ENCODE assay signal across 1 cellular context in genomic region chr16:68590201-68590994, GRCh38.
A peak's percentile ranks its signal among the peaks of the same experiment; 100 is the strongest.
TF ChIP-seq lines count a peak whose summit lies in the region.

No MANE protein-coding gene starts in this region.

TF ChIP-seq in HepG2, 621 proteins besides CTCF, POLR2A, EP300 and RAD21 (continued from another document and continues in another):
- TF ChIP-seq ATF6 (CRISPR knock-in tag; conservative IDR thresholded peaks at IDR 0.05) (no peak), ETV5 (CRISPR knock-in tag; IDR thresholded peaks at IDR 0.05; ENCODE audit: borderline replicate concordance) (no peak), ZNF136 (CRISPR knock-in tag; IDR thresholded peaks at IDR 0.05; ENCODE audit: low read depth) (no peak), ZFP82 (CRISPR knock-in tag; IDR thresholded peaks at IDR 0.05; ENCODE audit: borderline replicate concordance) (no peak), PRDM10 (CRISPR knock-in tag; IDR thresholded peaks at IDR 0.05; ENCODE audit: low read depth) (0 out of 2 replicates have a peak, but pooled peaks have one; percentile 28), BHLHE40 (IDR thresholded peaks at IDR 0.05; ENCODE audit: low read length) (no peak; the same call in 1 of the 2 replicates), PHF8 (CRISPR knock-in tag; IDR thresholded peaks at IDR 0.05) (no peak), GATA4 (IDR thresholded peaks at IDR 0.05; ENCODE audit: borderline replicate concordance, low read depth) (no peak), ARID2 (CRISPR knock-in tag; IDR thresholded peaks at IDR 0.05; ENCODE audit: borderline replicate concordance) (0 out of 2 replicates have a peak, but pooled peaks have one; percentile 47), SP5 (CRISPR knock-in tag; IDR thresholded peaks at IDR 0.05; ENCODE audit: borderline replicate concordance, low read depth) (no peak), AHR (CRISPR knock-in tag; IDR thresholded peaks at IDR 0.05) (peak; percentile 84; the same call in 1 of the 2 replicates), ZNF577 (CRISPR knock-in tag; IDR thresholded peaks at IDR 0.05; ENCODE audit: borderline replicate concordance, low read depth) (no peak), ATF7-NPFF (CRISPR knock-in tag; IDR thresholded peaks at IDR 0.05; ENCODE audit: low read depth) (no peak), FOSL2 (CRISPR knock-in tag; IDR thresholded peaks at IDR 0.05) (no peak), SOX13 (IDR thresholded peaks at IDR 0.05) (no peak), SOX13 (CRISPR knock-in tag; conservative IDR thresholded peaks at IDR 0.05 in 1 of 2, IDR thresholded peaks at IDR 0.05 in 1 of 2) (no peak; a peak in 1 of 4 replicates), MIER2 (CRISPR knock-in tag; IDR thresholded peaks at IDR 0.05) (no peak), TCF12 (IDR thresholded peaks at IDR 0.05) (no peak), TCF12 (CRISPR knock-in tag; IDR thresholded peaks at IDR 0.05) (no peak), ZNF788 (CRISPR knock-in tag; IDR thresholded peaks at IDR 0.05; ENCODE audit: borderline replicate concordance) (peak; percentile 48; the same call in 1 of the 2 replicates), ZNF580 (CRISPR knock-in tag; IDR thresholded peaks at IDR 0.05; ENCODE audit: borderline replicate concordance, low read depth) (peak; percentile 75; the same call in 1 of the 2 replicates), SIX1 (CRISPR knock-in tag; IDR thresholded peaks at IDR 0.05; ENCODE audit: borderline replicate concordance) (no peak), ELF3 (CRISPR knock-in tag; IDR thresholded peaks at IDR 0.05) (peak; percentile 33; the same call in 1 of the 2 replicates), ZMYM4 (CRISPR knock-in tag; IDR thresholded peaks at IDR 0.05) (no peak; the same call in 1 of the 2 replicates), NCOR1 (IDR thresholded peaks at IDR 0.05; ENCODE audit: borderline replicate concordance, low read length) (no peak), CBX5 (CRISPR knock-in tag; IDR thresholded peaks at IDR 0.05; ENCODE audit: borderline replicate concordance) (peak; percentile 62; the same call in 1 of the 2 replicates), BATF2 (CRISPR knock-in tag; IDR thresholded peaks at IDR 0.05) (no peak), TEAD2 (CRISPR knock-in tag; IDR thresholded peaks at IDR 0.05) (no peak), CREBL2 (CRISPR knock-in tag; IDR thresholded peaks at IDR 0.05; ENCODE audit: borderline replicate concordance) (no peak), KDM4B (CRISPR knock-in tag; IDR thresholded peaks at IDR 0.05) (0 out of 2 replicates have a peak, but pooled peaks have one; percentile 49), FOXC1 (CRISPR knock-in tag; IDR thresholded peaks at IDR 0.05; ENCODE audit: borderline replicate concordance) (peak; percentile 65; the same call in 1 of the 2 replicates), CCDC6 (CRISPR knock-in tag; IDR thresholded peaks at IDR 0.05) (no peak)
- TF ChIP-seq, protein P1, sequence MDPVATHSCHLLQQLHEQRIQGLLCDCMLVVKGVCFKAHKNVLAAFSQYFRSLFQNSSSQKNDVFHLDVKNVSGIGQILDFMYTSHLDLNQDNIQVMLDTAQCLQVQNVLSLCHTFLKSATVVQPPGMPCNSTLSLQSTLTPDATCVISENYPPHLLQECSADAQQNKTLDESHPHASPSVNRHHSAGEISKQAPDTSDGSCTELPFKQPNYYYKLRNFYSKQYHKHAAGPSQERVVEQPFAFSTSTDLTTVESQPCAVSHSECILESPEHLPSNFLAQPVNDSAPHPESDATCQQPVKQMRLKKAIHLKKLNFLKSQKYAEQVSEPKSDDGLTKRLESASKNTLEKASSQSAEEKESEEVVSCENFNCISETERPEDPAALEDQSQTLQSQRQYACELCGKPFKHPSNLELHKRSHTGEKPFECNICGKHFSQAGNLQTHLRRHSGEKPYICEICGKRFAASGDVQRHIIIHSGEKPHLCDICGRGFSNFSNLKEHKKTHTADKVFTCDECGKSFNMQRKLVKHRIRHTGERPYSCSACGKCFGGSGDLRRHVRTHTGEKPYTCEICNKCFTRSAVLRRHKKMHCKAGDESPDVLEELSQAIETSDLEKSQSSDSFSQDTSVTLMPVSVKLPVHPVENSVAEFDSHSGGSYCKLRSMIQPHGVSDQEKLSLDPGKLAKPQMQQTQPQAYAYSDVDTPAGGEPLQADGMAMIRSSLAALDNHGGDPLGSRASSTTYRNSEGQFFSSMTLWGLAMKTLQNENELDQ (CRISPR knock-in tag; IDR thresholded peaks at IDR 0.05; ENCODE audit: borderline replicate concordance), result no peak
- TF ChIP-seq, protein P2, sequence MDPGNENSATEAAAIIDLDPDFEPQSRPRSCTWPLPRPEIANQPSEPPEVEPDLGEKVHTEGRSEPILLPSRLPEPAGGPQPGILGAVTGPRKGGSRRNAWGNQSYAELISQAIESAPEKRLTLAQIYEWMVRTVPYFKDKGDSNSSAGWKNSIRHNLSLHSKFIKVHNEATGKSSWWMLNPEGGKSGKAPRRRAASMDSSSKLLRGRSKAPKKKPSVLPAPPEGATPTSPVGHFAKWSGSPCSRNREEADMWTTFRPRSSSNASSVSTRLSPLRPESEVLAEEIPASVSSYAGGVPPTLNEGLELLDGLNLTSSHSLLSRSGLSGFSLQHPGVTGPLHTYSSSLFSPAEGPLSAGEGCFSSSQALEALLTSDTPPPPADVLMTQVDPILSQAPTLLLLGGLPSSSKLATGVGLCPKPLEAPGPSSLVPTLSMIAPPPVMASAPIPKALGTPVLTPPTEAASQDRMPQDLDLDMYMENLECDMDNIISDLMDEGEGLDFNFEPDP (CRISPR knock-in tag; conservative IDR thresholded peaks at IDR 0.05), result no peak
- TF ChIP-seq, protein P3, sequence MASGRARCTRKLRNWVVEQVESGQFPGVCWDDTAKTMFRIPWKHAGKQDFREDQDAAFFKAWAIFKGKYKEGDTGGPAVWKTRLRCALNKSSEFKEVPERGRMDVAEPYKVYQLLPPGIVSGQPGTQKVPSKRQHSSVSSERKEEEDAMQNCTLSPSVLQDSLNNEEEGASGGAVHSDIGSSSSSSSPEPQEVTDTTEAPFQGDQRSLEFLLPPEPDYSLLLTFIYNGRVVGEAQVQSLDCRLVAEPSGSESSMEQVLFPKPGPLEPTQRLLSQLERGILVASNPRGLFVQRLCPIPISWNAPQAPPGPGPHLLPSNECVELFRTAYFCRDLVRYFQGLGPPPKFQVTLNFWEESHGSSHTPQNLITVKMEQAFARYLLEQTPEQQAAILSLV (CRISPR knock-in tag; IDR thresholded peaks at IDR 0.05; ENCODE audit: borderline replicate concordance), result peak; percentile 46; the same call in 1 of the 2 replicates
- TF ChIP-seq, protein P4, sequence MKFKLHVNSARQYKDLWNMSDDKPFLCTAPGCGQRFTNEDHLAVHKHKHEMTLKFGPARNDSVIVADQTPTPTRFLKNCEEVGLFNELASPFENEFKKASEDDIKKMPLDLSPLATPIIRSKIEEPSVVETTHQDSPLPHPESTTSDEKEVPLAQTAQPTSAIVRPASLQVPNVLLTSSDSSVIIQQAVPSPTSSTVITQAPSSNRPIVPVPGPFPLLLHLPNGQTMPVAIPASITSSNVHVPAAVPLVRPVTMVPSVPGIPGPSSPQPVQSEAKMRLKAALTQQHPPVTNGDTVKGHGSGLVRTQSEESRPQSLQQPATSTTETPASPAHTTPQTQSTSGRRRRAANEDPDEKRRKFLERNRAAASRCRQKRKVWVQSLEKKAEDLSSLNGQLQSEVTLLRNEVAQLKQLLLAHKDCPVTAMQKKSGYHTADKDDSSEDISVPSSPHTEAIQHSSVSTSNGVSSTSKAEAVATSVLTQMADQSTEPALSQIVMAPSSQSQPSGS (CRISPR knock-in tag; IDR thresholded peaks at IDR 0.05), result 0 out of 2 replicates have a peak, but pooled peaks have one; percentile 28
- TF ChIP-seq, protein P5, sequence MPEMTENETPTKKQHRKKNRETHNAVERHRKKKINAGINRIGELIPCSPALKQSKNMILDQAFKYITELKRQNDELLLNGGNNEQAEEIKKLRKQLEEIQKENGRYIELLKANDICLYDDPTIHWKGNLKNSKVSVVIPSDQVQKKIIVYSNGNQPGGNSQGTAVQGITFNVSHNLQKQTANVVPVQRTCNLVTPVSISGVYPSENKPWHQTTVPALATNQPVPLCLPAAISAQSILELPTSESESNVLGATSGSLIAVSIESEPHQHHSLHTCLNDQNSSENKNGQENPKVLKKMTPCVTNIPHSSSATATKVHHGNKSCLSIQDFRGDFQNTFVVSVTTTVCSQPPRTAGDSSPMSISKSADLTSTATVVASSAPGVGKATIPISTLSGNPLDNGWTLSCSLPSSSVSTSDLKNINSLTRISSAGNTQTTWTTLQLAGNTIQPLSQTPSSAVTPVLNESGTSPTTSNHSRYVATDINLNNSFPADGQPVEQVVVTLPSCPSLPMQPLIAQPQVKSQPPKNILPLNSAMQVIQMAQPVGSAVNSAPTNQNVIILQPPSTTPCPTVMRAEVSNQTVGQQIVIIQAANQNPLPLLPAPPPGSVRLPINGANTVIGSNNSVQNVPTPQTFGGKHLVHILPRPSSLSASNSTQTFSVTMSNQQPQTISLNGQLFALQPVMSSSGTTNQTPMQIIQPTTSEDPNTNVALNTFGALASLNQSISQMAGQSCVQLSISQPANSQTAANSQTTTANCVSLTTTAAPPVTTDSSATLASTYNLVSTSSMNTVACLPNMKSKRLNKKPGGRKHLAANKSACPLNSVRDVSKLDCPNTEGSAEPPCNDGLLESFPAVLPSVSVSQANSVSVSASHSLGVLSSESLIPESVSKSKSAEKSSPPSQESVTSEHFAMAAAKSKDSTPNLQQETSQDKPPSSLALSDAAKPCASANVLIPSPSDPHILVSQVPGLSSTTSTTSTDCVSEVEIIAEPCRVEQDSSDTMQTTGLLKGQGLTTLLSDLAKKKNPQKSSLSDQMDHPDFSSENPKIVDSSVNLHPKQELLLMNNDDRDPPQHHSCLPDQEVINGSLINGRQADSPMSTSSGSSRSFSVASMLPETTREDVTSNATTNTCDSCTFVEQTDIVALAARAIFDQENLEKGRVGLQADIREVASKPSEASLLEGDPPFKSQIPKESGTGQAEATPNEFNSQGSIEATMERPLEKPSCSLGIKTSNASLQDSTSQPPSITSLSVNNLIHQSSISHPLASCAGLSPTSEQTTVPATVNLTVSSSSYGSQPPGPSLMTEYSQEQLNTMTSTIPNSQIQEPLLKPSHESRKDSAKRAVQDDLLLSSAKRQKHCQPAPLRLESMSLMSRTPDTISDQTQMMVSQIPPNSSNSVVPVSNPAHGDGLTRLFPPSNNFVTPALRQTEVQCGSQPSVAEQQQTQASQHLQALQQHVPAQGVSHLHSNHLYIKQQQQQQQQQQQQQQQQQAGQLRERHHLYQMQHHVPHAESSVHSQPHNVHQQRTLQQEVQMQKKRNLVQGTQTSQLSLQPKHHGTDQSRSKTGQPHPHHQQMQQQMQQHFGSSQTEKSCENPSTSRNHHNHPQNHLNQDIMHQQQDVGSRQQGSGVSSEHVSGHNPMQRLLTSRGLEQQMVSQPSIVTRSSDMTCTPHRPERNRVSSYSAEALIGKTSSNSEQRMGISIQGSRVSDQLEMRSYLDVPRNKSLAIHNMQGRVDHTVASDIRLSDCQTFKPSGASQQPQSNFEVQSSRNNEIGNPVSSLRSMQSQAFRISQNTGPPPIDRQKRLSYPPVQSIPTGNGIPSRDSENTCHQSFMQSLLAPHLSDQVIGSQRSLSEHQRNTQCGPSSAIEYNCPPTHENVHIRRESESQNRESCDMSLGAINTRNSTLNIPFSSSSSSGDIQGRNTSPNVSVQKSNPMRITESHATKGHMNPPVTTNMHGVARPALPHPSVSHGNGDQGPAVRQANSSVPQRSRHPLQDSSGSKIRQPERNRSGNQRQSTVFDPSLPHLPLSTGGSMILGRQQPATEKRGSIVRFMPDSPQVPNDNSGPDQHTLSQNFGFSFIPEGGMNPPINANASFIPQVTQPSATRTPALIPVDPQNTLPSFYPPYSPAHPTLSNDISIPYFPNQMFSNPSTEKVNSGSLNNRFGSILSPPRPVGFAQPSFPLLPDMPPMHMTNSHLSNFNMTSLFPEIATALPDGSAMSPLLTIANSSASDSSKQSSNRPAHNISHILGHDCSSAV (CRISPR knock-in tag; IDR thresholded peaks at IDR 0.05; ENCODE audit: borderline replicate concordance), result 0 out of 2 replicates have a peak, but pooled peaks have one; percentile 88
